Comparison of ENCODE assay signal across 26 cellular contexts in genomic region chr3:72320911-72321385, GRCh38.
DNase-seq lines count a peak whose midpoint lies in the region; ATAC-seq, FAIRE-seq and TF ChIP-seq lines count a peak whose summit lies in the region.
"Had no signal": no experiment of that assay in that cellular context is flagged by ENCODE, and none has a peak within 500 bp of the region (broad histone marks: within the 10 kb centered on the region; RNA-seq: fewer than 3 reads in every experiment).

No MANE protein-coding gene starts in this region.

- H3K4ac ChIP-seq in mesenchymal stem cell (ENCODE audit: low read depth in 1 of 2, low read length in 2 of 2), result no peak overlapping the region

- no peak overlapping the region for H2AK5ac ChIP-seq in mesenchymal stem cell (ENCODE audit: low read length, severe bottlenecking)

- DNase-seq in HepG2 (ENCODE audit: low spot score) (no peak), right lobe of liver (no peak), left cardiac atrium (peak; percentile 46), mesenchymal stem cell (no peak), upper lobe of right lung (no peak), Calu3 (no peak), HEK293T (ENCODE audit: extremely low spot score) (no peak)
- DNase-seq: 8988T; ACHN; BE2C; CD8-positive, alpha-beta memory T cell; DMS153; IMR-90; MM.1S; NCI-H1048; NCI-H1417; NCI-H1694; NCI-H2029 treated with DMSO at 0.1 percent for 48 hours; NCI-H2227 treated with DMSO at 0.1 percent for 48 hours; NCI-H69; RPMI8226; SHP77 treated with DMSO at 0.1 percent for 48 hours had no signal

- H4K20me1 ChIP-seq in HepG2 (ENCODE audit: insufficient read depth, low read length), result no peaks in the 10 kb centered on the region

- H3K14ac ChIP-seq in mesenchymal stem cell (ENCODE audit: low read length in 2 of 2), result no peak overlapping the region

- H3K4me3 Mint-ChIP-seq in Calu3 (ENCODE audit: low read depth, unreplicated experiment), result no peak overlapping the region
- H3K4me3 Mint-ChIP-seq: CD14-positive monocyte; CD8-positive, alpha-beta memory T cell had no signal

- H3K4me2 ChIP-seq in HepG2 (ENCODE audit: low read depth, low read length) (no peak overlapping the region), mesenchymal stem cell (ENCODE audit: low read length, poor library complexity, severe bottlenecking) (no peak overlapping the region)
- H3K4me2 ChIP-seq: KMS-11 had no signal

- H2BK15ac ChIP-seq in mesenchymal stem cell (ENCODE audit: low read depth, poor library complexity, severe bottlenecking), result no peak overlapping the region

- intact Hi-C loops in HepG2 (cut with micrococcal nuclease; ENCODE audit: unreplicated experiment), result no loop called here
- intact Hi-C loops in right lobe of liver (cut with DNase I), result no loop called here
- intact Hi-C loops in left cardiac atrium (cut with DNase I), result no loop called here
- intact Hi-C loops in upper lobe of right lung (cut with DNase I), result no loop called here
- intact Hi-C loops in Calu3 (cut with micrococcal nuclease; ENCODE audit: unreplicated experiment), result no loop called here

- ATAC-seq in HepG2 (no peak), right lobe of liver (no peak), left cardiac atrium (peak; percentile 33 to 58), upper lobe of right lung (peak; percentile 5), HG02852 (IDR thresholded peaks at IDR 0.05; ENCODE audit: unreplicated experiment) (no peak)

- H3K36me3 ChIP-seq in HepG2 (replicated peaks in 1 of 2; ENCODE audit: control insufficient read depth in 1 of 2, insufficient read depth in 2 of 2, low read length in 2 of 2) (no peaks in the 10 kb centered on the region), right lobe of liver (no peaks in the 10 kb centered on the region), mesenchymal stem cell (ENCODE audit: control insufficient read depth in 1 of 2, insufficient read depth in 2 of 2, low read depth in 1 of 2, low read length in 2 of 2) (no peaks in the 10 kb centered on the region), upper lobe of right lung (no peaks in the 10 kb centered on the region)
- H3K36me3 ChIP-seq: BE2C had no signal

- in situ Hi-C loops in HepG2 (cut with HindIII; ENCODE audit: extremely low pct_ligation_motif_present, low pct_unique_long_range_greater_than_20kb), result no loop called here

- H3K4me1 Mint-ChIP-seq in Calu3 (ENCODE audit: low read depth, unreplicated experiment), result no peaks in the 10 kb centered on the region
- H3K4me1 Mint-ChIP-seq: CD8-positive, alpha-beta memory T cell had no signal

- H3K36me3 Mint-ChIP-seq in Calu3 (ENCODE audit: insufficient read depth, unreplicated experiment), result no peaks in the 10 kb centered on the region
- H3K36me3 Mint-ChIP-seq: CD14-positive monocyte; CD8-positive, alpha-beta memory T cell had no signal

- H3K27me3 ChIP-seq in HepG2 (ENCODE audit: control insufficient read depth in 1 of 2, insufficient read depth in 2 of 2, low read length in 2 of 2), result peaks cover 0 to 3% of the 10 kb centered on the region in 2 experiments; a peak in 2 of 5 replicates
- H3K27me3 ChIP-seq in right lobe of liver, result no peaks in the 10 kb centered on the region
- H3K27me3 ChIP-seq in mesenchymal stem cell (ENCODE audit: control insufficient read depth in 1 of 2, insufficient read depth in 1 of 2, low read length in 2 of 2), result peaks cover 13 to 29% of the 10 kb centered on the region in 2 experiments
- H3K27me3 ChIP-seq in upper lobe of right lung, result no peaks in the 10 kb centered on the region
- H3K27me3 ChIP-seq: BE2C had no signal

- H3K27ac Mint-ChIP-seq in Calu3 (ENCODE audit: unreplicated experiment), result no peak overlapping the region
- H3K27ac Mint-ChIP-seq: CD14-positive monocyte; CD8-positive, alpha-beta memory T cell had no signal

- H3K27ac ChIP-seq in HepG2 (ENCODE audit: extremely low read length, insufficient read depth, low read length) (no peak overlapping the region), right lobe of liver (no peak overlapping the region), mesenchymal stem cell (ENCODE audit: low read length, poor library complexity, severe bottlenecking) (no peak overlapping the region), upper lobe of right lung (no peak overlapping the region)
- H3K27ac ChIP-seq: KMS-11 had no signal

- no peak overlapping the region for H3K23ac ChIP-seq in mesenchymal stem cell (ENCODE audit: low read length in 2 of 2)

- H4K8ac ChIP-seq in mesenchymal stem cell (ENCODE audit: low read length), result no peak overlapping the region

- no peaks in the 10 kb centered on the region for H3K9me3 Mint-ChIP-seq in Calu3 (ENCODE audit: low read depth, unreplicated experiment)
- H3K9me3 Mint-ChIP-seq: CD14-positive monocyte; CD8-positive, alpha-beta memory T cell had no signal

- 50% methylated on average over 2 of the region's 5 CpGs for whole genome bisulfite sequencing in HepG2 (ENCODE audit: low lambda C conversion rate)
- 65% methylated on average over 2 of the region's 5 CpGs for WGBS in right lobe of liver (ENCODE audit: insufficient coverage, low coverage, low lambda C conversion rate, missing lambda C conversion rate)
- WGBS in mesenchymal stem cell, result 77% methylated on average over 4 of the region's 5 CpGs

- TF ChIP-seq POLR2A in HepG2 (IDR thresholded peaks at IDR 0.05; ENCODE audit: insufficient read depth in 1 of 2, low read depth in 2 of 2, low read length in 2 of 2), result no peak
- TF ChIP-seq POLR2A in right lobe of liver (IDR thresholded peaks at IDR 0.05), result no peak

- peak overlapping the region; percentile 43 for H4K91ac ChIP-seq in mesenchymal stem cell (ENCODE audit: low read length)

- H3K79me1 ChIP-seq in mesenchymal stem cell (replicated peaks; ENCODE audit: low read length, poor library complexity, severe bottlenecking), result no peaks in the 10 kb centered on the region

- TF ChIP-seq RAD21 in HepG2 (CRISPR knock-in tag; IDR thresholded peaks at IDR 0.05), result no peak

- H3K18ac ChIP-seq in mesenchymal stem cell (ENCODE audit: low read depth in 1 of 2, low read length in 2 of 2), result no peak overlapping the region

- no peaks in the 10 kb centered on the region for H3K27me3 Mint-ChIP-seq in Calu3 (ENCODE audit: unreplicated experiment)
- H3K27me3 Mint-ChIP-seq: CD8-positive, alpha-beta memory T cell had no signal

- H2BK5ac ChIP-seq in mesenchymal stem cell (ENCODE audit: low read depth, low read length, poor library complexity, severe bottlenecking), result no peak overlapping the region

- H2BK12ac ChIP-seq in mesenchymal stem cell (ENCODE audit: low read length in 2 of 2), result no peak overlapping the region

- TF ChIP-seq CTCF in HepG2 (CRISPR knock-in tag; IDR thresholded peaks at IDR 0.05), result no peak
- no peak for TF ChIP-seq CTCF in right lobe of liver (IDR thresholded peaks at IDR 0.05)
- no peak for TF ChIP-seq CTCF in upper lobe of right lung (IDR thresholded peaks at IDR 0.05)
- TF ChIP-seq CTCF in Calu3 (IDR thresholded peaks at IDR 0.05; ENCODE audit: unreplicated experiment), result no peak

- FAIRE-seq in HepG2 (lab: Jason Lieb, UNC), result no peak
- FAIRE-seq: H54 had no signal

- H3K9me3 ChIP-seq in HepG2 (ENCODE audit: low read length), result no peaks in the 10 kb centered on the region
- H3K9me3 ChIP-seq in right lobe of liver, result no peaks in the 10 kb centered on the region
- H3K9me3 ChIP-seq in mesenchymal stem cell (ENCODE audit: control insufficient read depth, low read length), result peaks cover 9% of the 10 kb centered on the region
- H3K9me3 ChIP-seq in upper lobe of right lung, result no peaks in the 10 kb centered on the region
- H3K9me3 ChIP-seq: BE2C had no signal

- H2BK120ac ChIP-seq in mesenchymal stem cell (ENCODE audit: low read depth, low read length), result no peak overlapping the region

- POLR2A ChIA-PET in HepG2 (lab: Yijun Ruan, JAX) (no interaction called here), HEK293T (lab: Yijun Ruan, JAX) (no interaction called here)

- H2AFZ ChIP-seq in HepG2 (ENCODE audit: low read length) (no peak overlapping the region), mesenchymal stem cell (ENCODE audit: low read depth, low read length) (no peak overlapping the region)

- TF ChIP-seq EP300 in HepG2 (IDR thresholded peaks at IDR 0.05; ENCODE audit: low read depth in 2 of 2, low read length in 2 of 2) (no peak), HepG2 (CRISPR knock-in tag; IDR thresholded peaks at IDR 0.05; ENCODE audit: borderline replicate concordance) (no peak)

- no peak overlapping the region for H3K9ac ChIP-seq in HepG2 (ENCODE audit: insufficient read depth, low read depth, low read length)
- H3K9ac ChIP-seq in mesenchymal stem cell (ENCODE audit: low read length), result no peak overlapping the region
- H3K9ac ChIP-seq: KMS-11 had no signal

- CTCF ChIA-PET in HepG2 (lab: Yijun Ruan, JAX; ENCODE audit: low intra/inter-chr PET ratio, low total read pairs) (no interaction called here), Calu3 (lab: Charles Lee) (no interaction called here), HEK293T (lab: Yijun Ruan, JAX) (no interaction called here)

- H3K4me3 ChIP-seq in HepG2 (replicated peaks in 1 of 3; ENCODE audit: insufficient read depth in 1 of 3, low read depth in 2 of 3, low read length in 3 of 3), result no peak overlapping the region
- H3K4me3 ChIP-seq in right lobe of liver, result no peak overlapping the region
- no peak overlapping the region for H3K4me3 ChIP-seq in mesenchymal stem cell (ENCODE audit: insufficient read depth in 1 of 2, low read depth in 1 of 2, low read length in 2 of 2)
- no peak overlapping the region for H3K4me3 ChIP-seq in upper lobe of right lung

- H3K79me2 ChIP-seq in HepG2 (ENCODE audit: insufficient read depth, low read length), result no peaks in the 10 kb centered on the region

- H3K4me1 ChIP-seq in HepG2 (ENCODE audit: insufficient read depth, low read length), result no peaks in the 10 kb centered on the region
- peaks cover 0 to 18% (median 8%) of the 10 kb centered on the region in 4 donors for H3K4me1 ChIP-seq in right lobe of liver
- H3K4me1 ChIP-seq in mesenchymal stem cell (ENCODE audit: control insufficient read depth, insufficient read depth, low read depth, low read length), result peaks cover 7% of the 10 kb centered on the region
- H3K4me1 ChIP-seq in upper lobe of right lung, result no peaks in the 10 kb centered on the region

- BruUV-seq in HepG2 (replicated peaks; lab: Mats Ljungman, UMichigan), result no TSS peak
- BruUV-seq in Calu3 (replicated peaks; lab: Mats Ljungman, UMichigan), result no TSS peak

TF ChIP-seq in HepG2, 621 proteins besides CTCF, POLR2A, EP300 and RAD21 (continues in another document):
- no peak for TF ChIP-seq STAG1 (CRISPR knock-in tag; IDR thresholded peaks at IDR 0.05)

TF ChIP-seq in HEK293T, 16 proteins besides CTCF, POLR2A, EP300 and RAD21 (continues in another document):
- TF ChIP-seq FOXM1 (IDR thresholded peaks at IDR 0.05; ENCODE audit: borderline replicate concordance), result no peak
- no peak for TF ChIP-seq BHLHE40 (IDR thresholded peaks at IDR 0.05; ENCODE audit: borderline replicate concordance)
- TF ChIP-seq FOXK2 (IDR thresholded peaks at IDR 0.05), result no peak
- no peak for TF ChIP-seq TARDBP (IDR thresholded peaks at IDR 0.05)
- TF ChIP-seq L3MBTL2 (conservative IDR thresholded peaks at IDR 0.05), result no peak
- TF ChIP-seq LEF1 (IDR thresholded peaks at IDR 0.05; ENCODE audit: borderline replicate concordance), result no peak
- no peak for TF ChIP-seq CTBP1 (IDR thresholded peaks at IDR 0.05; ENCODE audit: borderline replicate concordance)
- TF ChIP-seq HDGF (IDR thresholded peaks at IDR 0.05; ENCODE audit: borderline replicate concordance), result no peak
- no peak for TF ChIP-seq NFRKB (IDR thresholded peaks at IDR 0.05)
- no peak for TF ChIP-seq ARNT (IDR thresholded peaks at IDR 0.05)
- no peak for TF ChIP-seq ZNF384 (IDR thresholded peaks at IDR 0.05)
- TF ChIP-seq FOXA1 (IDR thresholded peaks at IDR 0.05), result no peak

Comparison
In these comparisons a context has a peak if more than half of its experiments do, and no peak if none do; other contexts are left out.
1. ATAC-seq: peak in left cardiac atrium (2 of 2) and upper lobe of right lung (single experiment); none in HepG2 (single experiment), right lobe of liver (0 of 4) and HG02852 (single experiment).